9 cellular contexts compared by ENCODE assay signal in the genomic region with DNA sequence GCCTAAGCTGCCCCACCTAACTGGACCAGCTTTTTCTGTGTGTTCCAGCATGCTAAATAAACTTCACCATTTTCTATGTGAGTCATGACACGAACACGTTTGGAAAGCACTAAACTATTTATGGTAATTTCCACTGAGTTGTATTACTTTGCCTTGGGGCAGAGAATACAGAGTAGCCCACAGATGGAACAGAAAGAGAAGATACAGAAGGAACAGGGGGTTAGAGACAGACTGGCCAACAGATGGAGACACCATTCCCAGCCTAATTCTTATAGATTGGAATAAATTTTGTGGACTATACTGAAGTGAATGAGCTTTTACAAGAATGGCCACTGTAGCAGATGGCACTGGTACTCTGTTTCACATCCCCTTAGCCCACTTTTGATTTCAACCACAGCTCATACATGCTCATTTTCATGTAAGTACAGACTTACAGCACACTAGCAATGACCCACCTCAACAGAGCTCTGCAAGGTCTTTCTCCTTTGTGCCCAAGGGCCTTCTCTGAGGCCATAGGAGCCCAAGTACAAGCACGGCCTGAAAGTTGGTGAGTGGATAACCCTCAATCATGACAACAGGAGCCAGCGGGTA. TPM values are rescaled to one million over a fixed set of nuclear protein-coding genes. Genes with fewer than 3 reads are reported as not detected.
DNase-seq lines count a peak whose midpoint lies in the region; ATAC-seq lines count a peak whose summit lies in the region.
"Had no signal": no experiment of that assay in that cellular context is flagged by ENCODE, and none has a peak within 500 bp of the region (broad histone marks: within the 10 kb centered on the region; RNA-seq: fewer than 3 reads in every experiment).

No MANE protein-coding gene starts in this region.

- no peaks in the 10 kb centered on the region for H3K9me3 Mint-ChIP-seq in memory B cell

- peaks cover 15% of the 10 kb centered on the region for H3K4me1 Mint-ChIP-seq in memory B cell

- H3K4me3 Mint-ChIP-seq in memory B cell: no peak overlapping the region

- peaks cover 2% of the 10 kb centered on the region for H3K27me3 Mint-ChIP-seq in memory B cell

- DNase-seq in NAMALWA (ENCODE audit: low spot score) (peak; percentile 28), memory B cell (ENCODE audit: low spot score in 2 of 2) (no peak), COR-L47 (lab: John Stamatoyannopoulos, UW) (no peak), left cardiac atrium (no peak), NCI-H146 (lab: John Stamatoyannopoulos, UW) (no peak), Right ventricle myocardium superior (no peak)
- DNase-seq: stimulated activated naive CD4-positive, alpha-beta T cell treated with Interleukin-2 at 50 U/mL for 16 hours had no signal

- intact Hi-C loops in left cardiac atrium (cut with DNase I) (no loop called here), Right ventricle myocardium superior (cut with DNase I) (no loop called here)

- H3K27ac Mint-ChIP-seq in memory B cell: no peak overlapping the region

- ATAC-seq in GM18861 (IDR thresholded peaks at IDR 0.05; ENCODE audit: unreplicated experiment) (peak; percentile 91), HG02588 (IDR thresholded peaks at IDR 0.05; ENCODE audit: unreplicated experiment) (peak; percentile 96), memory B cell (ENCODE audit: low read depth) (peak; percentile 92), left cardiac atrium (no peak), Right ventricle myocardium superior (ENCODE audit: poor library complexity) (no peak)

- no peaks in the 10 kb centered on the region for H3K36me3 Mint-ChIP-seq in memory B cell

RNA-seq across cellular contexts. Expression of a gene that starts 13.1 kb away (rescaled TPM):
- total RNA-seq in left cardiac atrium (10 to 100 TPM; 36.1 to 53.7 TPM), Right ventricle myocardium superior (56.4 TPM)

RNA-seq across cellular contexts. Expression of a gene that starts 26.8 kb away (rescaled TPM):
- total RNA-seq in left cardiac atrium: 1 to 10 TPM; 4.0 to 4.8 TPM
- total RNA-seq in Right ventricle myocardium superior: 7.5 TPM

RNA-seq across cellular contexts. Expression of a gene that starts 38.4 kb away (rescaled TPM):
- total RNA-seq in left cardiac atrium (not detected), Right ventricle myocardium superior (not detected)

Comparison
In these comparisons a context has a peak if more than half of its experiments do, and no peak if none do; other contexts are left out.
1. ATAC-seq: peak in GM18861 (single experiment), HG02588 (single experiment) and memory B cell (single experiment); none in left cardiac atrium (0 of 2) and Right ventricle myocardium superior (single experiment).